1 cellular context compared by ENCODE assay signal in the genomic region with DNA sequence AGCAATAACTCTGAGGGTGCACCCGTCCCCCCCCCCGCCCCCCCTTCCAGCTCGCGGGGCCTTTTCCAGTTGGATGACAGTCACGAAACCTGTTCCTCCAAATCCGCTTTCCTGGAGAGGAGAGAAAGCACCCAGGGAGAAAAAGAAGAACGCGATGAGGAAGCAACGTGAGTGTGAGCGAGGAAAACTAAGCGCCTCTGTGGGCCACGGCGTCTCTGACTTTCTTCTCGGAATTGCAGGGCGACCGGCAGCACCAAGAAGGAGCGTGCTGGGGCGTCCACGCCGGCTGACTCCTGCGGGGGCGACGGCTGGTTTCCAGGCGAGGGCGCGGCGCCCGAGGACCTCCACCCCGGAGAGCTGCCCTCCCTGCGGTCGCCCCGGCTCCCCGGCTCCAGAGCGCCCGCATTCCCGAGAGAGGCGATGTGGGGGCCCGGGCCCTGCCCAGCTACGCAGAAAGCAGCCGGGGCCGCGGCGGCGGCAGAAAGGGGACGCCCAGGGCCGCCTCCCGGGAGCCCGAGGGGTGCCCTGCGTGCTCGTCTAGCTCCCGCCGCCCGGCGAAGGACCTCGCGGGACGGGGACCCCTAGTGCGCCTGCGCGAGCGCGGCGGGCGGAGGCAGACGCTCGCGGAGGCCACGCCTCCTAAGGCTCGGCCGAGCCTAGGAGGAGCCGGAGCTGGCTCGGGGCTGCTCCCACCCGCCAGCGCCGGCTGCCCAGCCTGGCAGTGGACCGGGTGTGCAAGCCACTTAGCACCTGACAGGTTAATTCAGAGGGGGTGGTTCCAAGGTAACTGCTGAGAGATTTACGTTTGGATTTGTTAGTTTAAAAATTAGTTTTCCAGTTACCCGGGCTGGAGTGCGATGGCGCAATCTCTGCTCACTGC.
TF ChIP-seq lines count a peak whose summit lies in the region.

No MANE protein-coding gene starts in this region.

TF ChIP-seq in HepG2, 621 proteins besides CTCF, POLR2A, EP300 and RAD21 (continued from another document and continues in another):
- no peak for TF ChIP-seq THAP9 (CRISPR knock-in tag; IDR thresholded peaks at IDR 0.05; ENCODE audit: borderline replicate concordance)
- no peak for TF ChIP-seq KMT2A (CRISPR knock-in tag; IDR thresholded peaks at IDR 0.05)
- TF ChIP-seq ZNF337 (CRISPR knock-in tag; IDR thresholded peaks at IDR 0.05; ENCODE audit: borderline replicate concordance, low read depth): no peak
- TF ChIP-seq, protein P1, sequence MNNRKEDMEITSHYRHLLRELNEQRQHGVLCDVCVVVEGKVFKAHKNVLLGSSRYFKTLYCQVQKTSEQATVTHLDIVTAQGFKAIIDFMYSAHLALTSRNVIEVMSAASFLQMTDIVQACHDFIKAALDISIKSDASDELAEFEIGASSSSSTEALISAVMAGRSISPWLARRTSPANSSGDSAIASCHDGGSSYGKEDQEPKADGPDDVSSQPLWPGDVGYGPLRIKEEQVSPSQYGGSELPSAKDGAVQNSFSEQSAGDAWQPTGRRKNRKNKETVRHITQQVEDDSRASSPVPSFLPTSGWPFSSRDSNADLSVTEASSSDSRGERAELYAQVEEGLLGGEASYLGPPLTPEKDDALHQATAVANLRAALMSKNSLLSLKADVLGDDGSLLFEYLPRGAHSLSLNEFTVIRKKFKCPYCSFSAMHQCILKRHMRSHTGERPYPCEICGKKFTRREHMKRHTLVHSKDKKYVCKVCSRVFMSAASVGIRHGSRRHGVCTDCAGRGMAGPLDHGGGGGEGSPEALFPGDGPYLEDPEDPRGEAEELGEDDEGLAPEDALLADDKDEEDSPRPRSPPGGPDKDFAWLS (CRISPR knock-in tag; IDR thresholded peaks at IDR 0.05; ENCODE audit: borderline replicate concordance): no peak
- TF ChIP-seq PHF20 (CRISPR knock-in tag; IDR thresholded peaks at IDR 0.05): no peak
- TF ChIP-seq ZSCAN30 (CRISPR knock-in tag; IDR thresholded peaks at IDR 0.05): no peak
- no peak for TF ChIP-seq ZNF597 (CRISPR knock-in tag; IDR thresholded peaks at IDR 0.05)
- peak; percentile 69; the same call in 1 of the 2 replicates for TF ChIP-seq NFKB2 (CRISPR knock-in tag; IDR thresholded peaks at IDR 0.05; ENCODE audit: borderline replicate concordance)
- no peak for TF ChIP-seq HES4 (CRISPR knock-in tag; IDR thresholded peaks at IDR 0.05; ENCODE audit: borderline replicate concordance)
- no peak for TF ChIP-seq KDM5B (CRISPR knock-in tag; IDR thresholded peaks at IDR 0.05; ENCODE audit: borderline replicate concordance)
- TF ChIP-seq DR1 (CRISPR knock-in tag; IDR thresholded peaks at IDR 0.05): no peak
- TF ChIP-seq, protein P2, sequence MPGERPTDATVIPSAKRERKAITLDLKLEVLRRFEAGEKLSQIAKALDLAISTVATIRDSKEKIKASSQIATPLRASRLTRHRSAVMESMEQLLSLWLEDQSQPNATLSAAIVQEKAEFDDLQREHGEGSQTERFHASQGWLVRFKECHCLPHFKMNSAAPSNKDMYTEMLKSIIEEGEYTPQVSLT (CRISPR knock-in tag; IDR thresholded peaks at IDR 0.05; ENCODE audit: borderline replicate concordance, low read depth): no peak
- no peak for TF ChIP-seq PITX1 (CRISPR knock-in tag; IDR thresholded peaks at IDR 0.05)
- peak; percentile 47; the same call in 1 of the 2 replicates for TF ChIP-seq TOPORS (CRISPR knock-in tag; IDR thresholded peaks at IDR 0.05)
- TF ChIP-seq, protein P3, sequence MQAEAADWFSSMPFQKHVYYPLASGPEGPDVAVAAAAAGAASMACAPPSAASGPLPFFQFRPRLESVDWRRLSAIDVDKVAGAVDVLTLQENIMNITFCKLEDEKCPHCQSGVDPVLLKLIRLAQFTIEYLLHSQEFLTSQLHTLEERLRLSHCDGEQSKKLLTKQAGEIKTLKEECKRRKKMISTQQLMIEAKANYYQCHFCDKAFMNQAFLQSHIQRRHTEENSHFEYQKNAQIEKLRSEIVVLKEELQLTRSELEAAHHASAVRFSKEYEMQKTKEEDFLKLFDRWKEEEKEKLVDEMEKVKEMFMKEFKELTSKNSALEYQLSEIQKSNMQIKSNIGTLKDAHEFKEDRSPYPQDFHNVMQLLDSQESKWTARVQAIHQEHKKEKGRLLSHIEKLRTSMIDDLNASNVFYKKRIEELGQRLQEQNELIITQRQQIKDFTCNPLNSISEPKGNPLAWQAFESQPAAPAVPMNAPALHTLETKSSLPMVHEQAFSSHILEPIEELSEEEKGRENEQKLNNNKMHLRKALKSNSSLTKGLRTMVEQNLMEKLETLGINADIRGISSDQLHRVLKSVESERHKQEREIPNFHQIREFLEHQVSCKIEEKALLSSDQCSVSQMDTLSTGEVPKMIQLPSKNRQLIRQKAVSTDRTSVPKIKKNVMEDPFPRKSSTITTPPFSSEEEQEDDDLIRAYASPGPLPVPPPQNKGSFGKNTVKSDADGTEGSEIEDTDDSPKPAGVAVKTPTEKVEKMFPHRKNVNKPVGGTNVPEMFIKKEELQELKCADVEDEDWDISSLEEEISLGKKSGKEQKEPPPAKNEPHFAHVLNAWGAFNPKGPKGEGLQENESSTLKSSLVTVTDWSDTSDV (CRISPR knock-in tag; IDR thresholded peaks at IDR 0.05): no peak
- no peak for TF ChIP-seq ZZZ3 (CRISPR knock-in tag; IDR thresholded peaks at IDR 0.05; ENCODE audit: borderline replicate concordance)
- TF ChIP-seq SIN3A (IDR thresholded peaks at IDR 0.05; ENCODE audit: borderline replicate concordance, low read depth, low read length): no peak; the same call in 1 of the 2 replicates
- no peak for TF ChIP-seq ATF7 (IDR thresholded peaks at IDR 0.05)
- no peak for TF ChIP-seq ATF7 (CRISPR knock-in tag; IDR thresholded peaks at IDR 0.05)
- TF ChIP-seq, protein P4, sequence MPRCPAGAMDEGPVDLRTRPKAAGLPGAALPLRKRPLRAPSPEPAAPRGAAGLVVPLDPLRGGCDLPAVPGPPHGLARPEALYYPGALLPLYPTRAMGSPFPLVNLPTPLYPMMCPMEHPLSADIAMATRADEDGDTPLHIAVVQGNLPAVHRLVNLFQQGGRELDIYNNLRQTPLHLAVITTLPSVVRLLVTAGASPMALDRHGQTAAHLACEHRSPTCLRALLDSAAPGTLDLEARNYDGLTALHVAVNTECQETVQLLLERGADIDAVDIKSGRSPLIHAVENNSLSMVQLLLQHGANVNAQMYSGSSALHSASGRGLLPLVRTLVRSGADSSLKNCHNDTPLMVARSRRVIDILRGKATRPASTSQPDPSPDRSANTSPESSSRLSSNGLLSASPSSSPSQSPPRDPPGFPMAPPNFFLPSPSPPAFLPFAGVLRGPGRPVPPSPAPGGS (CRISPR knock-in tag; IDR thresholded peaks at IDR 0.05): peak; percentile 43; the same call in 1 of the 2 replicates
- no peak for TF ChIP-seq ZNF205 (CRISPR knock-in tag; IDR thresholded peaks at IDR 0.05)
- TF ChIP-seq NFKBIZ (CRISPR knock-in tag; IDR thresholded peaks at IDR 0.05): no peak
- no peak for TF ChIP-seq FLYWCH1 (CRISPR knock-in tag; IDR thresholded peaks at IDR 0.05)
- no peak for TF ChIP-seq ELF1 (CRISPR knock-in tag; IDR thresholded peaks at IDR 0.05)
- TF ChIP-seq, protein P5, sequence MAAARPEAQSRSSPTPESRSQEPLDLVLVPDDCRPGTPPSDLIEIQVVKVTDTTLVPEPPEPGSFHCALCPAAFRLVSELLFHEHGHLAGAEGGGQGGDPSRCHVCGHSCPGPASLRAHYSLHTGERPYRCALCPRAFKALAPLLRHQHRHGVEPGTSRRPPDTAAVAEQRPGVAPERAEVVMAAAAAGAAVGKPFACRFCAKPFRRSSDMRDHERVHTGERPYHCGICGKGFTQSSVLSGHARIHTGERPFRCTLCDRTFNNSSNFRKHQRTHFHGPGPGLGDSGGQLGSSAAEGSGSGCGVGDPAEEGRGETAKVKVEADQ (CRISPR knock-in tag; IDR thresholded peaks at IDR 0.05; ENCODE audit: borderline replicate concordance): no peak
- no peak for TF ChIP-seq NR2C2 (CRISPR knock-in tag; IDR thresholded peaks at IDR 0.05; ENCODE audit: borderline replicate concordance)
- TF ChIP-seq HNRNPLL (IDR thresholded peaks at IDR 0.05; ENCODE audit: low read depth, low read length, poor library complexity, severe bottlenecking): no peak
- no peak for TF ChIP-seq ZKSCAN1 (IDR thresholded peaks at IDR 0.05; ENCODE audit: low read length)
- no peak for TF ChIP-seq CCDC6 (CRISPR knock-in tag; IDR thresholded peaks at IDR 0.05)
- no peak for TF ChIP-seq REXO4 (CRISPR knock-in tag; IDR thresholded peaks at IDR 0.05; ENCODE audit: borderline replicate concordance)
- TF ChIP-seq ARHGAP35 (CRISPR knock-in tag; IDR thresholded peaks at IDR 0.05; ENCODE audit: borderline replicate concordance): no peak
- TF ChIP-seq ZNF850 (CRISPR knock-in tag; conservative IDR thresholded peaks at IDR 0.05): no peak
- TF ChIP-seq ZNF501 (CRISPR knock-in tag; IDR thresholded peaks at IDR 0.05): no peak; the same call in 1 of the 2 replicates
- no peak for TF ChIP-seq ZNF639 (CRISPR knock-in tag; conservative IDR thresholded peaks at IDR 0.05)
- 0 out of 2 replicates have a peak, but pooled peaks have one; percentile 27 for TF ChIP-seq ZBTB43 (CRISPR knock-in tag; conservative IDR thresholded peaks at IDR 0.05)
- no peak for TF ChIP-seq MAFK (conservative IDR thresholded peaks at IDR 0.05 in 1 of 2, IDR thresholded peaks at IDR 0.05 in 1 of 2; ENCODE audit: low read length in 2 of 2)
- no peak for TF ChIP-seq ZNF781 (CRISPR knock-in tag; IDR thresholded peaks at IDR 0.05; ENCODE audit: borderline replicate concordance, not compliant biosample characterization)
- no peak for TF ChIP-seq ATF6 (CRISPR knock-in tag; conservative IDR thresholded peaks at IDR 0.05)
- TF ChIP-seq IRX3 (CRISPR knock-in tag; IDR thresholded peaks at IDR 0.05; ENCODE audit: borderline replicate concordance, low read depth): no peak
- no peak for TF ChIP-seq HNF1B (CRISPR knock-in tag; IDR thresholded peaks at IDR 0.05)
